ENCODE assay signal across 21 cellular contexts in genomic region chr9:95218790-95219189, GRCh38.
"Had no signal": no experiment of that assay in that cellular context is flagged by ENCODE, and none has a peak within 500 bp of the region (broad histone marks: within the 10 kb centered on the region; RNA-seq: fewer than 3 reads in every experiment).

No MANE protein-coding gene starts in this region.

- H3K9me3 Mint-ChIP-seq: activated T-cell treated with anti-CD3 and anti-CD28 coated beads, Interleukin-2, amount 50 U/mL, for 72 hours; naive thymus-derived CD4-positive, alpha-beta T cell; stimulated activated effector memory CD8-positive, alpha-beta T cell treated with anti-CD3 and anti-CD28 coated beads, Interleukin-12 subunit alpha, Interleukin-12 subunit beta, amount 100 ng/mL, for 72 hours; type B pancreatic cell had no signal

- ATAC-seq: activated T-cell treated with anti-CD3 and anti-CD28 coated beads, Interleukin-2, amount 50 U/mL, for 72 hours; gastrocnemius medialis; heart left ventricle; left cardiac atrium; naive thymus-derived CD4-positive, alpha-beta T cell; pancreas; right lobe of liver; stimulated activated effector memory CD8-positive, alpha-beta T cell treated with anti-CD3 and anti-CD28 coated beads, Interleukin-12 subunit alpha, Interleukin-12 subunit beta, amount 100 ng/mL, for 72 hours had no signal

- H3K4me3 ChIP-seq: coronary artery, gastrocnemius medialis, heart left ventricle, pancreas, right lobe of liver, smooth muscle cell, stomach had no signal

- H3K9me3 ChIP-seq: gastrocnemius medialis, heart left ventricle, neutrophil, pancreas, right lobe of liver, stomach had no signal

- H3K27ac ChIP-seq: coronary artery, gastrocnemius medialis, heart left ventricle, neutrophil, pancreas, right lobe of liver, stomach, WERI-Rb-1 had no signal

- FAIRE-seq: endometrium, pancreas had no signal

- H3K4me1 ChIP-seq: gastrocnemius medialis, heart left ventricle, pancreas, right lobe of liver, stomach had no signal

- H3K4me2 ChIP-seq: smooth muscle cell had no signal

- H3K36me3 ChIP-seq: gastrocnemius medialis, heart left ventricle, neutrophil, pancreas, right lobe of liver, stomach, WERI-Rb-1 had no signal

- H3K27me3 Mint-ChIP-seq: naive thymus-derived CD4-positive, alpha-beta T cell; type B pancreatic cell had no signal

- H3K36me3 Mint-ChIP-seq: stimulated activated effector memory CD8-positive, alpha-beta T cell treated with anti-CD3 and anti-CD28 coated beads, Interleukin-12 subunit alpha, Interleukin-12 subunit beta, amount 100 ng/mL, for 72 hours; type B pancreatic cell had no signal

- H3K4me3 Mint-ChIP-seq: activated T-cell treated with anti-CD3 and anti-CD28 coated beads, Interleukin-2, amount 50 U/mL, for 72 hours; naive thymus-derived CD4-positive, alpha-beta T cell; stimulated activated effector memory CD8-positive, alpha-beta T cell treated with anti-CD3 and anti-CD28 coated beads, Interleukin-12 subunit alpha, Interleukin-12 subunit beta, amount 100 ng/mL, for 72 hours; type B pancreatic cell had no signal

- H3K27ac Mint-ChIP-seq: activated T-cell treated with anti-CD3 and anti-CD28 coated beads, Interleukin-2, amount 50 U/mL, for 72 hours; naive thymus-derived CD4-positive, alpha-beta T cell; stimulated activated effector memory CD8-positive, alpha-beta T cell treated with anti-CD3 and anti-CD28 coated beads, Interleukin-12 subunit alpha, Interleukin-12 subunit beta, amount 100 ng/mL, for 72 hours; type B pancreatic cell had no signal

- DNase-seq: activated CD4-positive, alpha-beta T cell treated with anti-CD3 and anti-CD28 coated beads, Interleukin-2, amount 50 U/mL, for 4 hours; activated effector memory CD4-positive, alpha-beta T cell treated with anti-CD3 and anti-CD28 coated beads, Interleukin-2, amount 50 U/mL, for 16 hours; activated naive CD4-positive, alpha-beta T cell treated with anti-CD3 and anti-CD28 coated beads, Interleukin-2, amount 50 U/mL, for 16 hours; activated T-cell treated with anti-CD3 and anti-CD28 coated beads, Interleukin-2, amount 50 U/mL, for 72 hours; aorta; gastrocnemius medialis; heart left ventricle; left cardiac atrium; mesenchymal stem cell; naive thymus-derived CD4-positive, alpha-beta T cell; pancreas; right lobe of liver; stimulated activated CD4-positive, alpha-beta T cell treated with anti-CD3 and anti-CD28 coated beads, Interleukin-4, amount 100 ng/mL, for 24 hours; stomach; WERI-Rb-1 had no signal

- H3K27me3 ChIP-seq: gastrocnemius medialis, heart left ventricle, neutrophil, pancreas, right lobe of liver, stomach had no signal

- H3K4me1 Mint-ChIP-seq: stimulated activated effector memory CD8-positive, alpha-beta T cell treated with anti-CD3 and anti-CD28 coated beads, Interleukin-12 subunit alpha, Interleukin-12 subunit beta, amount 100 ng/mL, for 72 hours had no signal
